Comparison of ENCODE assay signal across 15 cellular contexts in the genomic region with DNA sequence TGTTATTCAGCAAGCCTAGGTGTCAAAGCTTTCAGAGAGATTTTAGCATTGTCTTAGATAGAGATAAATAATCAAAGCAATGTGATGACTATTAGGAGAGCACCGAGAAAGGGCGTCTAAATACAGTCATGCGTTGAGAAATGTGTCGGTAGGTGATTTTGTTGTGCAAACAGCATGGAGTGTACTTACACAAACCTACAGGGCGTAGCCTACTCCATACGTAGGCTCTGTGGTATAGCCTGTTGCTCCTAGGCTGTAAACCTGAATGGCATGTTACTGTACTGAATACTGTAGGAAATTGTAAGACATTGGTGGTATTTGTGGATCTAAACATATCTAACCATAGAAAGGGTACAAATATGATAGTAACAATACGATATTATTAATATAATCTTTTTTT. TPM values are rescaled to one million over a fixed set of nuclear protein-coding genes. Genes with fewer than 3 reads are reported as not detected.
DNase-seq lines count a peak whose midpoint lies in the region; ATAC-seq and TF ChIP-seq lines count a peak whose summit lies in the region.
"Had no signal": no experiment of that assay in that cellular context is flagged by ENCODE, and none has a peak within 500 bp of the region (broad histone marks: within the 10 kb centered on the region; RNA-seq: fewer than 3 reads in every experiment).

No MANE protein-coding gene starts in this region.

- H3K4me3 ChIP-seq in spleen: peak overlapping the region in 1 of 8 donors; percentile 35
- H3K4me3 ChIP-seq: Peyer's patch had no signal

- no peak overlapping the region for H3K4me3 Mint-ChIP-seq in nephron

- no peak for TF ChIP-seq POLR2A in spleen (IDR thresholded peaks at IDR 0.05)

- H3K27me3 ChIP-seq in spleen (replicated peaks in 1 of 7): no peaks in the 10 kb centered on the region
- H3K27me3 ChIP-seq: BE2C, Peyer's patch had no signal

- H3K4me1 Mint-ChIP-seq in nephron: peaks cover 29% of the 10 kb centered on the region

- peak overlapping the region in 2 of 3 experiments; percentile 4 to 26 for H3K27ac Mint-ChIP-seq in nephron

- H3K27ac ChIP-seq in caudate nucleus (ENCODE audit: low read depth, low read length): peak overlapping the region; percentile 15
- peak overlapping the region in 7 of 8 donors; percentile 57 to 89 (median 83) for H3K27ac ChIP-seq in spleen
- H3K27ac ChIP-seq: Peyer's patch had no signal

- intact Hi-C loops in spleen (cut with DNase I; ENCODE audit: low total_unique reads): no loop called here

- H3K36me3 ChIP-seq in spleen: no peaks in the 10 kb centered on the region
- H3K36me3 ChIP-seq: BE2C, Peyer's patch had no signal

- DNase-seq in NCI-H526 treated with DMSO at 0.1 percent for 48 hours (lab: John Stamatoyannopoulos, UW) (peak; percentile 1), caudate nucleus (lab: John Stamatoyannopoulos, UW) (no peak), spleen (no peak), OCI-M1 (lab: John Stamatoyannopoulos, UW) (no peak), cortex of kidney (lab: John Stamatoyannopoulos, UW) (no peak)
- DNase-seq: BE2C, EL, IMR-90, NCI-H1105, NCI-H2081 treated with DMSO at 0.1 percent for 48 hours, NCI-H446 treated with DMSO at 0.1 percent for 48 hours, NCI-H774, Peyer's patch had no signal

- no peak for TF ChIP-seq CTCF in nephron (IDR thresholded peaks at IDR 0.05; ENCODE audit: unreplicated experiment in 3 of 3)
- no peak for TF ChIP-seq CTCF in spleen (IDR thresholded peaks at IDR 0.05 in 8 of 11, conservative IDR thresholded peaks at IDR 0.05 in 3 of 11)

- no peaks in the 10 kb centered on the region for H3K9me3 Mint-ChIP-seq in nephron

- no peak for ATAC-seq in GM19324 (IDR thresholded peaks at IDR 0.05; ENCODE audit: low FRiP score, unreplicated experiment)

- no peaks in the 10 kb centered on the region for H3K27me3 Mint-ChIP-seq in nephron (ENCODE audit: low read depth)

- WGBS in spleen, 5 donors: 70 to 93% (median 83%) methylated on average over 7 of the region's 7 CpGs

- peaks cover 0 to 29% (median 11%) of the 10 kb centered on the region in 6 donors for H3K4me1 ChIP-seq in spleen
- H3K4me1 ChIP-seq: BE2C, Peyer's patch had no signal

- H3K9me3 ChIP-seq in spleen: no peaks in the 10 kb centered on the region
- H3K9me3 ChIP-seq: BE2C, Peyer's patch had no signal

- peaks cover 24% of the 10 kb centered on the region for H3K36me3 Mint-ChIP-seq in nephron (ENCODE audit: low read depth)

RNA-seq across cellular contexts. Expression of a gene that starts 31.8 kb away (rescaled TPM):
- total RNA-seq in spleen: 10 to 100 TPM; 29.9 to 53.5 (median 37.4) TPM
- 1 to 10 TPM; 1.6 to 4.8 (median 2.4) TPM for polyA plus RNA-seq in spleen
